ENCODE assay signal across 18 cellular contexts in the genomic region with DNA sequence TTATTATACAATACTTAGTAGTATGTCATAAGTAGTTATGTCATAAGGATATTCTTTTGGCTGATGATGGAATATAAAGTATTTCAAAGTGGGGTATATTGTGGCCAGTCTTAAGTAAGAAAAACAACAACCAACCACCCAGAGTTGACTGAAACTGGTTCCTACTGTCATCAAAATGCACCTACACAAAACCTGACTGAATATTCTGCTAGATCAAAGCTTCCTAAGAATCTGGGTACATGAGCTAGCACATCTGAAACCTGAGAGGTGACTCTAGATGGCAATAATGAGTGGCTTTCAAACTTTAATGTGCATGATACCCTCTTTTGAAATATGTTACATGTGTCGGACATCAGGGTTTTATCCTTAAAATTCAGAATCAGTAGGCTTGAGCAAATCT.
A peak's percentile ranks its signal among the peaks of the same experiment; 100 is the strongest.
DNase-seq lines count a peak whose midpoint lies in the region; ATAC-seq and TF ChIP-seq lines count a peak whose summit lies in the region.
"Had no signal": no experiment of that assay in that cellular context is flagged by ENCODE, and none has a peak within 500 bp of the region (broad histone marks: within the 10 kb centered on the region; RNA-seq: fewer than 3 reads in every experiment).

No MANE protein-coding gene starts in this region.

- no peaks in the 10 kb centered on the region for H3K9me3 Mint-ChIP-seq in activated CD4-positive, alpha-beta T cell treated with anti-CD3 and anti-CD28 coated beads for 36 hours (ENCODE audit: low read depth)
- no peaks in the 10 kb centered on the region for H3K9me3 Mint-ChIP-seq in activated CD4-positive, alpha-beta T cell treated with anti-CD3 and anti-CD28 coated beads, Interleukin-2, amount 10 ng/mL, durations not matched to agents 7 days and 5 days
- H3K9me3 Mint-ChIP-seq in activated T-helper 17 cell treated with anti-CD3 and anti-CD28 coated beads, Interleukin-2, amount 50 U/mL, for 72 hours, result no peaks in the 10 kb centered on the region
- no peaks in the 10 kb centered on the region for H3K9me3 Mint-ChIP-seq in natural killer cell treated with Interleukin-12 subunit alpha and Interleukin-12 subunit beta and Interleukin-15 and Interleukin-18, amount 100 ng/mL, for 72 hours
- H3K9me3 Mint-ChIP-seq: CD4-positive, alpha-beta memory T cell; IgD-negative memory B cell had no signal

- CTCF ChIA-PET in activated CD4-positive, alpha-beta T cell treated with anti-CD3 and anti-CD28 coated beads for 36 hours (lab: Charles Lee), result interaction anchor here (0.7 to 1.4 kb wide), 4 partner anchors 14 to 624 kb away, joined by 3 to 7 read pairs (median 4); no protein-coding TSS in a partner anchor
- CTCF ChIA-PET in activated CD4-positive, alpha-beta T cell treated with anti-CD3 and anti-CD28 coated beads, Interleukin-2, amount 10 ng/mL, durations not matched to agents 7 days and 5 days (lab: Charles Lee), result no interaction called here

- peaks cover 3% of the 10 kb centered on the region for H3K4me1 Mint-ChIP-seq in activated CD4-positive, alpha-beta T cell treated with anti-CD3 and anti-CD28 coated beads for 36 hours
- no peaks in the 10 kb centered on the region for H3K4me1 Mint-ChIP-seq in activated CD4-positive, alpha-beta T cell treated with anti-CD3 and anti-CD28 coated beads, Interleukin-2, amount 10 ng/mL, durations not matched to agents 7 days and 5 days
- H3K4me1 Mint-ChIP-seq in activated T-helper 17 cell treated with anti-CD3 and anti-CD28 coated beads, Interleukin-2, amount 50 U/mL, for 72 hours, result peaks cover 4% of the 10 kb centered on the region
- no peaks in the 10 kb centered on the region for H3K4me1 Mint-ChIP-seq in natural killer cell treated with Interleukin-12 subunit alpha and Interleukin-12 subunit beta and Interleukin-15 and Interleukin-18, amount 100 ng/mL, for 72 hours (ENCODE audit: low read depth in 2 of 2)
- H3K4me1 Mint-ChIP-seq: CD4-positive, alpha-beta memory T cell; IgD-negative memory B cell had no signal

- no peak overlapping the region for H3K4me3 Mint-ChIP-seq in activated CD4-positive, alpha-beta T cell treated with anti-CD3 and anti-CD28 coated beads for 36 hours
- no peak overlapping the region for H3K4me3 Mint-ChIP-seq in activated CD4-positive, alpha-beta T cell treated with anti-CD3 and anti-CD28 coated beads, Interleukin-2, amount 10 ng/mL, durations not matched to agents 7 days and 5 days
- no peak overlapping the region for H3K4me3 Mint-ChIP-seq in activated T-helper 17 cell treated with anti-CD3 and anti-CD28 coated beads, Interleukin-2, amount 50 U/mL, for 72 hours
- no peak overlapping the region for H3K4me3 Mint-ChIP-seq in natural killer cell treated with Interleukin-12 subunit alpha and Interleukin-12 subunit beta and Interleukin-15 and Interleukin-18, amount 100 ng/mL, for 72 hours
- H3K4me3 Mint-ChIP-seq: CD4-positive, alpha-beta memory T cell; IgD-negative memory B cell had no signal

- no peak for DNase-seq in activated CD4-positive, alpha-beta T cell treated with anti-CD3 and anti-CD28 coated beads for 36 hours
- DNase-seq in activated CD4-positive, alpha-beta T cell treated with anti-CD3 and anti-CD28 coated beads, Interleukin-2, amount 10 ng/mL, durations not matched to agents 7 days and 5 days, result no peak
- peak; percentile 46 for DNase-seq in GM12865 (ENCODE audit: low read depth)
- no peak for DNase-seq in NCI-H1092 treated with DMSO at 0.1 percent for 48 hours (lab: John Stamatoyannopoulos, UW)
- DNase-seq in natural killer cell treated with Interleukin-12 subunit alpha and Interleukin-12 subunit beta and Interleukin-15 and Interleukin-18, amount 100 ng/mL, for 72 hours (ENCODE audit: low spot score), result no peak
- DNase-seq in stimulated activated naive CD4-positive, alpha-beta T cell (lab: John Stamatoyannopoulos, UW), result no peak
- DNase-seq: AML-193; CD4-positive, alpha-beta memory T cell; DMS153; DMS79 treated with DMSO at 0.1 percent for 48 hours; GF-D8; GOT3; H7; Karpas-422 had no signal

- H3K4me3 ChIP-seq in GM12865 (ENCODE audit: low read depth, low read length), result peak overlapping the region; percentile 49
- H3K4me3 ChIP-seq: A549 had no signal

- POLR2A ChIA-PET in activated CD4-positive, alpha-beta T cell treated with anti-CD3 and anti-CD28 coated beads for 36 hours (lab: Charles Lee), result interaction anchor here (0.7 kb wide), 1 partner anchor 15 kb away, joined by 4 read pairs; no protein-coding TSS in a partner anchor
- POLR2A ChIA-PET in activated CD4-positive, alpha-beta T cell treated with anti-CD3 and anti-CD28 coated beads, Interleukin-2, amount 10 ng/mL, durations not matched to agents 7 days and 5 days (lab: Charles Lee), result no interaction called here

- TF ChIP-seq CTCF in GM12865 (IDR thresholded peaks at IDR 0.05; ENCODE audit: insufficient read depth, low read depth, low read length, missing control alignments), result no peak

- peak; percentile 42 for ATAC-seq in activated CD4-positive, alpha-beta T cell treated with anti-CD3 and anti-CD28 coated beads for 36 hours
- peak; percentile 25 for ATAC-seq in activated T-helper 17 cell treated with anti-CD3 and anti-CD28 coated beads, Interleukin-2, amount 50 U/mL, for 72 hours (replicated peaks)
- ATAC-seq in natural killer cell treated with Interleukin-12 subunit alpha and Interleukin-12 subunit beta and Interleukin-15 and Interleukin-18, amount 100 ng/mL, for 72 hours, result no peak
- ATAC-seq: A549, HepG2 had no signal

- H3K27ac Mint-ChIP-seq in activated CD4-positive, alpha-beta T cell treated with anti-CD3 and anti-CD28 coated beads for 36 hours, result no peak overlapping the region
- H3K27ac Mint-ChIP-seq in activated CD4-positive, alpha-beta T cell treated with anti-CD3 and anti-CD28 coated beads, Interleukin-2, amount 10 ng/mL, durations not matched to agents 7 days and 5 days, result no peak overlapping the region
- H3K27ac Mint-ChIP-seq in activated T-helper 17 cell treated with anti-CD3 and anti-CD28 coated beads, Interleukin-2, amount 50 U/mL, for 72 hours, result no peak overlapping the region
- no peak overlapping the region for H3K27ac Mint-ChIP-seq in natural killer cell treated with Interleukin-12 subunit alpha and Interleukin-12 subunit beta and Interleukin-15 and Interleukin-18, amount 100 ng/mL, for 72 hours
- H3K27ac Mint-ChIP-seq: CD4-positive, alpha-beta memory T cell; IgD-negative memory B cell had no signal

- intact Hi-C loops in activated CD4-positive, alpha-beta T cell treated with anti-CD3 and anti-CD28 coated beads for 36 hours (cut with DNase I, micrococcal nuclease), result no loop called here

- no peaks in the 10 kb centered on the region for H3K27me3 Mint-ChIP-seq in activated CD4-positive, alpha-beta T cell treated with anti-CD3 and anti-CD28 coated beads for 36 hours
- no peaks in the 10 kb centered on the region for H3K27me3 Mint-ChIP-seq in activated CD4-positive, alpha-beta T cell treated with anti-CD3 and anti-CD28 coated beads, Interleukin-2, amount 10 ng/mL, durations not matched to agents 7 days and 5 days
- no peaks in the 10 kb centered on the region for H3K27me3 Mint-ChIP-seq in activated T-helper 17 cell treated with anti-CD3 and anti-CD28 coated beads, Interleukin-2, amount 50 U/mL, for 72 hours
- H3K27me3 Mint-ChIP-seq in natural killer cell treated with Interleukin-12 subunit alpha and Interleukin-12 subunit beta and Interleukin-15 and Interleukin-18, amount 100 ng/mL, for 72 hours, result no peaks in the 10 kb centered on the region
- H3K27me3 Mint-ChIP-seq: CD4-positive, alpha-beta memory T cell; IgD-negative memory B cell had no signal

- H3K36me3 Mint-ChIP-seq in activated CD4-positive, alpha-beta T cell treated with anti-CD3 and anti-CD28 coated beads for 36 hours (ENCODE audit: low read depth), result no peaks in the 10 kb centered on the region
- H3K36me3 Mint-ChIP-seq in activated CD4-positive, alpha-beta T cell treated with anti-CD3 and anti-CD28 coated beads, Interleukin-2, amount 10 ng/mL, durations not matched to agents 7 days and 5 days (ENCODE audit: low read depth), result no peaks in the 10 kb centered on the region
- no peaks in the 10 kb centered on the region for H3K36me3 Mint-ChIP-seq in activated T-helper 17 cell treated with anti-CD3 and anti-CD28 coated beads, Interleukin-2, amount 50 U/mL, for 72 hours (ENCODE audit: low read depth)
- no peaks in the 10 kb centered on the region for H3K36me3 Mint-ChIP-seq in natural killer cell treated with Interleukin-12 subunit alpha and Interleukin-12 subunit beta and Interleukin-15 and Interleukin-18, amount 100 ng/mL, for 72 hours

Comparison
In these comparisons a context has a peak if more than half of its experiments do, and no peak if none do; other contexts are left out.
1. ATAC-seq: peak in activated CD4-positive, alpha-beta T cell treated with anti-CD3 and anti-CD28 coated beads for 36 hours (single experiment) and activated T-helper 17 cell treated with anti-CD3 and anti-CD28 coated beads, Interleukin-2, amount 50 U/mL, for 72 hours (single experiment); none in natural killer cell treated with Interleukin-12 subunit alpha and Interleukin-12 subunit beta and Interleukin-15 and Interleukin-18, amount 100 ng/mL, for 72 hours (0 of 2).